ENCODE assay signal across 26 cellular contexts in genomic region chr12:23631991-23632390, GRCh38.
DNase-seq lines count a peak whose midpoint lies in the region; FAIRE-seq and TF ChIP-seq lines count a peak whose summit lies in the region.
"Had no signal": no experiment of that assay in that cellular context is flagged by ENCODE, and none has a peak within 500 bp of the region (broad histone marks: within the 10 kb centered on the region; RNA-seq: fewer than 3 reads in every experiment).

No MANE protein-coding gene starts in this region.

- H3K18ac ChIP-seq in H1 (ENCODE audit: extremely low read depth, low read length) = no peak overlapping the region

- TF ChIP-seq CTCF in H1 (IDR thresholded peaks at IDR 0.05; ENCODE audit: control extremely low read depth in 1 of 3, insufficient read depth in 1 of 3, low read depth in 1 of 3, low read length in 3 of 3) = no peak

- H3K4me1 ChIP-seq in HAP-1 (peaks cover 31% of the 10 kb centered on the region), H1 (replicated peaks in 1 of 4; ENCODE audit: control insufficient read depth in 3 of 4, insufficient read depth in 4 of 4, low read length in 3 of 4) (peaks cover 0 to 6% (median 2%) of the 10 kb centered on the region in 4 experiments; a peak in 3 of 7 replicates)
- H3K4me1 ChIP-seq: colonic mucosa, esophagus muscularis mucosa, Peyer's patch had no signal

- no peak overlapping the region for H2BK5ac ChIP-seq in H1 (ENCODE audit: low read depth, low read length)

- in situ Hi-C loops in HAP-1 (cut with MboI; ENCODE audit: low sequenced_read_pairs) = no loop called here

- CTCF ChIA-PET in H1 (lab: Charles Lee; ENCODE audit: partially characterized antibody) = no interaction called here

- no peak overlapping the region for H3K27ac ChIP-seq in H1 (ENCODE audit: low read depth, low read length)
- H3K27ac ChIP-seq in caudate nucleus (ENCODE audit: low read depth, low read length) = no peak overlapping the region
- H3K27ac ChIP-seq: colonic mucosa, esophagus muscularis mucosa, Peyer's patch had no signal

- H3K14ac ChIP-seq in H1 (ENCODE audit: insufficient read length) = peak overlapping the region; percentile 42

- H3K56ac ChIP-seq in H1 (replicated peaks; ENCODE audit: insufficient read length, low read depth, low read length) = no peak overlapping the region

- H3K36me3 ChIP-seq in HAP-1 (replicated peaks) = no peaks in the 10 kb centered on the region
- no peaks in the 10 kb centered on the region for H3K36me3 ChIP-seq in H1 (ENCODE audit: control insufficient read depth in 2 of 4, insufficient read depth in 4 of 4, low read length in 3 of 4)
- H3K36me3 ChIP-seq: colonic mucosa, esophagus muscularis mucosa, Peyer's patch had no signal

- H4K5ac ChIP-seq in H1 (ENCODE audit: insufficient read length, low read depth, low read length) = no peak overlapping the region

- DNase-seq in HAP-1 (ENCODE audit: low spot score in 2 of 2) (peak; percentile 63 to 80), NCI-H526 (lab: John Stamatoyannopoulos, UW) (peak; percentile 94 to 96), H1 (ENCODE audit: low read depth in 1 of 2, low spot score in 2 of 2) (no peak), left kidney (ENCODE audit: low read depth, low spot score) (peak; percentile 30), occipital lobe (lab: John Stamatoyannopoulos, UW) (no peak), caudate nucleus (lab: John Stamatoyannopoulos, UW) (no peak), OCI-M1 (lab: John Stamatoyannopoulos, UW) (no peak)
- DNase-seq in activated CD4-positive, CD25-positive, alpha-beta regulatory T cell (lab: John Stamatoyannopoulos, UW) = no peak
- DNase-seq: activated CD4-positive, alpha-beta memory T cell treated with anti-CD3 and anti-CD28 coated beads for 36 hours; activated CD4-positive, CD25-positive, alpha-beta regulatory T cell treated with anti-CD3 and anti-CD28 coated beads, Interleukin-2, amount 50 U/mL, for 72 hours; activated CD8-positive, alpha-beta memory T cell treated with anti-CD3 and anti-CD28 coated beads, Interleukin-2, amount 50 U/mL, for 4 hours; activated naive CD4-positive, alpha-beta T cell treated with anti-CD3 and anti-CD28 coated beads, Interleukin-2, amount 50 U/mL, for 16 hours; amniotic stem cell; CD8-positive, alpha-beta T cell; colonic mucosa; effector memory CD8-positive, alpha-beta T cell; H7; KBM-7; NCI-H1694; NCI-H524; Peyer's patch; right cardiac atrium; stimulated activated CD4-positive, alpha-beta T cell treated with anti-CD3 and anti-CD28 coated beads, Interleukin-4, amount 100 ng/mL, for 24 hours; substantia nigra had no signal

- H2BK120ac ChIP-seq in H1 (replicated peaks; ENCODE audit: low read depth, low read length) = no peak overlapping the region

- TF ChIP-seq POLR2A in H1 (IDR thresholded peaks at IDR 0.05; ENCODE audit: control extremely low read depth in 1 of 2, low read depth in 2 of 2, low read length in 2 of 2) = no peak

- H3K79me2 ChIP-seq in H1 (ENCODE audit: control insufficient read depth in 1 of 2, insufficient read depth in 2 of 2, low read length in 2 of 2) = no peaks in the 10 kb centered on the region

- no peak overlapping the region for H3K4me3 ChIP-seq in HAP-1
- no peak overlapping the region for H3K4me3 ChIP-seq in H1 (ENCODE audit: extremely low read depth in 1 of 4, insufficient read depth in 2 of 4, low read depth in 3 of 4, low read length in 4 of 4)
- H3K4me3 ChIP-seq: colonic mucosa, esophagus muscularis mucosa, Peyer's patch had no signal

- H3K23ac ChIP-seq in H1 (ENCODE audit: insufficient read length) = no peak overlapping the region

- no peak overlapping the region for H3K9ac ChIP-seq in H1 (replicated peaks in 1 of 4; ENCODE audit: extremely low read depth in 1 of 4, low read depth in 3 of 4, low read length in 3 of 4)

- H3K9me3 ChIP-seq in HAP-1 (no peaks in the 10 kb centered on the region), H1 (ENCODE audit: insufficient read depth in 2 of 2, low read depth in 1 of 2, low read length in 1 of 2) (no peaks in the 10 kb centered on the region)
- H3K9me3 ChIP-seq: colonic mucosa, esophagus muscularis mucosa, Peyer's patch had no signal

- POLR2A ChIA-PET in H1 (lab: Charles Lee; ENCODE audit: partially characterized antibody) = no interaction called here

- no peaks in the 10 kb centered on the region for H4K20me1 ChIP-seq in H1 (replicated peaks in 1 of 2; ENCODE audit: control insufficient read depth in 1 of 2, insufficient read depth in 2 of 2, low read length in 2 of 2)

- no peaks in the 10 kb centered on the region for H3K23me2 ChIP-seq in H1 (ENCODE audit: low read depth, low read length)

- H2BK15ac ChIP-seq in H1 (ENCODE audit: low read length) = no peak overlapping the region

- H3K27me3 ChIP-seq in HAP-1 (ENCODE audit: low read depth) = no peaks in the 10 kb centered on the region
- H3K27me3 ChIP-seq in H1 (replicated peaks in 1 of 4; ENCODE audit: control insufficient read depth in 3 of 4, extremely low read depth in 1 of 4, insufficient read depth in 3 of 4, low read length in 3 of 4) = no peaks in the 10 kb centered on the region
- H3K27me3 ChIP-seq: colonic mucosa, esophagus muscularis mucosa, Peyer's patch had no signal

- no peaks in the 10 kb centered on the region for H3K79me1 ChIP-seq in H1 (ENCODE audit: low read depth, low read length)

- H4K91ac ChIP-seq in H1 (replicated peaks; ENCODE audit: insufficient read length, low read length) = no peak overlapping the region

- H4K8ac ChIP-seq in H1 (ENCODE audit: extremely low read depth, insufficient read depth, low read length) = no peak overlapping the region

- 78% methylated on average over 3 of the region's 3 CpGs; no CpG with 5 or more reads in 1 of the 2 experiments for WGBS in H1 (ENCODE audit: extremely low coverage in 1 of 2, insufficient coverage in 1 of 2, insufficient read length in 1 of 2, insufficient replicate concordance in 2 of 2, low coverage in 1 of 2, low lambda C conversion rate in 2 of 2, missing lambda C conversion rate in 1 of 2), 2 experiments

- no peak for TF ChIP-seq RAD21 in H1 (IDR thresholded peaks at IDR 0.05 in 1 of 2, conservative IDR thresholded peaks at IDR 0.05 in 1 of 2; ENCODE audit: low read depth in 2 of 2, low read length in 2 of 2)

- FAIRE-seq in H1 (lab: Jason Lieb, UNC) = no peak
- FAIRE-seq: keratinocyte had no signal

- H3K4me2 ChIP-seq in H1 (ENCODE audit: insufficient read depth in 1 of 2, low read depth in 2 of 2, low read length in 2 of 2) = no peak overlapping the region

- TF ChIP-seq EP300 in H1 (IDR thresholded peaks at IDR 0.05; ENCODE audit: borderline replicate concordance in 1 of 2, low read depth in 2 of 2, low read length in 2 of 2) = no peak

- H2BK20ac ChIP-seq in H1 (ENCODE audit: low read length) = no peak overlapping the region

- H2AK5ac ChIP-seq in H1 (ENCODE audit: low read depth, low read length) = no peak overlapping the region

- no peak overlapping the region for H2AFZ ChIP-seq in H1 (ENCODE audit: low read length)

- no peak overlapping the region for H2BK12ac ChIP-seq in H1 (ENCODE audit: low read depth, low read length)

- no peak overlapping the region for H3K4ac ChIP-seq in H1 (replicated peaks; ENCODE audit: insufficient read length, low read depth, low read length)

TF ChIP-seq in H1, 55 proteins besides CTCF, POLR2A, EP300 and RAD21:
- TF ChIP-seq YY1 (IDR thresholded peaks at IDR 0.05; ENCODE audit: low read depth, low read length) (no peak), ZNF274 (IDR thresholded peaks at IDR 0.05; ENCODE audit: borderline replicate concordance, extremely low read depth, low read length) (no peak), KDM5A (IDR thresholded peaks at IDR 0.05; ENCODE audit: low read length) (no peak), RBBP5 (IDR thresholded peaks at IDR 0.05; ENCODE audit: borderline replicate concordance, low read depth, low read length) (no peak), BRCA1 (IDR thresholded peaks at IDR 0.05; ENCODE audit: low read depth, low read length) (no peak), NANOG (IDR thresholded peaks at IDR 0.05; ENCODE audit: insufficient read depth, low read depth, low read length, poor library complexity, severe bottlenecking) (no peak), TEAD4 (IDR thresholded peaks at IDR 0.05; ENCODE audit: low read depth, low read length) (no peak), SP2 (IDR thresholded peaks at IDR 0.05; ENCODE audit: low read length) (no peak), ATF3 (IDR thresholded peaks at IDR 0.05; ENCODE audit: insufficient read depth, low read depth, low read length) (no peak), SIX5 (IDR thresholded peaks at IDR 0.05; ENCODE audit: low read depth, low read length) (no peak), BCL11A (IDR thresholded peaks at IDR 0.05; ENCODE audit: low read depth in 2 of 2, low read length in 2 of 2) (no peak), KDM4A (IDR thresholded peaks at IDR 0.05; ENCODE audit: low read depth, low read length, severe bottlenecking) (no peak), CEBPB (IDR thresholded peaks at IDR 0.05; ENCODE audit: low read depth, low read length) (no peak), RNF2 (IDR thresholded peaks at IDR 0.05; ENCODE audit: borderline replicate concordance, low read depth, low read length, missing control alignments, poor library complexity, severe bottlenecking) (no peak), SAP30 (IDR thresholded peaks at IDR 0.05; ENCODE audit: insufficient read depth, insufficient replicate concordance, low read length) (no peak), EGR1 (IDR thresholded peaks at IDR 0.05; ENCODE audit: borderline replicate concordance, low read depth, low read length) (no peak)

Comparison
In these comparisons a context has a peak if more than half of its experiments do, and no peak if none do; other contexts are left out.
1. DNase-seq: peak in HAP-1 (2 of 2), NCI-H526 (2 of 2) and left kidney (single experiment); none in H1 (0 of 2), occipital lobe (single experiment), caudate nucleus (0 of 61), OCI-M1 (single experiment) and activated CD4-positive, CD25-positive, alpha-beta regulatory T cell (0 of 4).